Comparison of ENCODE assay signal across 9 cellular contexts in genomic region chr5:157918811-157919742, GRCh38.
A peak's percentile ranks its signal among the peaks of the same experiment; 100 is the strongest.
DNase-seq lines count a peak whose midpoint lies in the region; ATAC-seq, FAIRE-seq and TF ChIP-seq lines count a peak whose summit lies in the region.
"Had no signal": no experiment of that assay in that cellular context is flagged by ENCODE, and none has a peak within 500 bp of the region (broad histone marks: within the 10 kb centered on the region; RNA-seq: fewer than 3 reads in every experiment).

No MANE protein-coding gene starts in this region.

- no peaks in the 10 kb centered on the region for H3K9me3 Mint-ChIP-seq in Caco-2 (ENCODE audit: unreplicated experiment)
- no peaks in the 10 kb centered on the region for H3K9me3 Mint-ChIP-seq in naive thymus-derived CD8-positive, alpha-beta T cell

- H3K4me3 ChIP-seq in Caco-2 (ENCODE audit: low read depth, low read length): 0 out of 2 replicates have a peak overlapping the region, but pooled peaks have one; percentile 6
- H3K4me3 ChIP-seq: SJSA1 had no signal

- H3K4me1 ChIP-seq in Caco-2: peaks cover 21% of the 10 kb centered on the region

- no peaks in the 10 kb centered on the region for H3K27me3 Mint-ChIP-seq in Caco-2 (ENCODE audit: insufficient read depth, unreplicated experiment)
- H3K27me3 Mint-ChIP-seq in naive thymus-derived CD8-positive, alpha-beta T cell: no peaks in the 10 kb centered on the region

- POLR2A ChIA-PET in Caco-2 (lab: Charles Lee): no interaction called here
- POLR2A ChIA-PET in naive thymus-derived CD8-positive, alpha-beta T cell (lab: Charles Lee): no interaction called here

- no TSS peak for BruUV-seq in Caco-2 (replicated peaks; lab: Mats Ljungman, UMichigan)

- CTCF ChIA-PET in Caco-2 (lab: Charles Lee): interaction anchor here (0.6 to 1.4 kb wide), 2 partner anchors 51 to 63 kb away, joined by 3 read pairs; no protein-coding TSS in a partner anchor

- DNase-seq in Caco-2 (peak in 1 of 2 experiments; percentile 57), LoVo (ENCODE audit: low spot score) (peak; percentile 80), RCC 7860 (ENCODE audit: low spot score) (no peak), SKM-1 treated with dmso at 0.1 percent for 144 hours (lab: John Stamatoyannopoulos, UW; ENCODE audit: unreplicated experiment) (no peak), substantia nigra (lab: John Stamatoyannopoulos, UW) (no peak)
- peak; percentile 67 for DNase-seq in activated effector memory CD4-positive, alpha-beta T cell treated with anti-CD3 and anti-CD28 coated beads, Interleukin-2, amount 50 U/mL, for 16 hours
- DNase-seq in naive thymus-derived CD8-positive, alpha-beta T cell: peak in 4 of 10 donors; percentile 2 to 27 (median 16)

- H3K4me3 Mint-ChIP-seq in Caco-2 (ENCODE audit: unreplicated experiment): peak overlapping the region; percentile 67
- peak overlapping the region; percentile 43 to 87 (median 76) for H3K4me3 Mint-ChIP-seq in naive thymus-derived CD8-positive, alpha-beta T cell

- peak; percentile 42 to 64 for ATAC-seq in naive thymus-derived CD8-positive, alpha-beta T cell
- ATAC-seq in GM19397 (IDR thresholded peaks at IDR 0.05; ENCODE audit: unreplicated experiment): no peak

- no peaks in the 10 kb centered on the region for H3K36me3 ChIP-seq in Caco-2 (ENCODE audit: control insufficient read depth, insufficient read depth, low read length)
- H3K36me3 ChIP-seq: SJSA1 had no signal

- no peaks in the 10 kb centered on the region for H3K9me3 ChIP-seq in Caco-2
- H3K9me3 ChIP-seq: SJSA1 had no signal

- H3K4me1 Mint-ChIP-seq in Caco-2 (ENCODE audit: low read depth, unreplicated experiment): peaks cover 22% of the 10 kb centered on the region
- H3K4me1 Mint-ChIP-seq in naive thymus-derived CD8-positive, alpha-beta T cell: peaks cover 12 to 30% (median 24%) of the 10 kb centered on the region in 4 donors

- no peak for FAIRE-seq in RCC 7860 (lab: Jason Lieb, UNC)

- no peak overlapping the region for H3K27ac ChIP-seq in substantia nigra (ENCODE audit: low read depth, low read length, poor library complexity, severe bottlenecking)
- H3K27ac ChIP-seq: SJSA1 had no signal

- H3K36me3 Mint-ChIP-seq in Caco-2 (ENCODE audit: insufficient read depth, unreplicated experiment): no peaks in the 10 kb centered on the region
- no peaks in the 10 kb centered on the region for H3K36me3 Mint-ChIP-seq in naive thymus-derived CD8-positive, alpha-beta T cell

- H3K27me3 ChIP-seq in Caco-2 (replicated peaks; ENCODE audit: control insufficient read depth, insufficient read depth, low read length): no peaks in the 10 kb centered on the region
- H3K27me3 ChIP-seq: SJSA1 had no signal

- intact Hi-C loops in Caco-2 (cut with micrococcal nuclease; ENCODE audit: unreplicated experiment): loop anchor here (1.0 to 2.0 kb wide), 5 partner anchors 64 to 156 kb away; no protein-coding TSS in a partner anchor

- no peak for TF ChIP-seq CTCF in Caco-2 (IDR thresholded peaks at IDR 0.05; ENCODE audit: insufficient read depth in 1 of 2, low read depth in 1 of 2, low read length in 1 of 2, severe bottlenecking in 1 of 2, unreplicated experiment in 1 of 2)

- H3K27ac Mint-ChIP-seq in Caco-2 (ENCODE audit: unreplicated experiment): peak overlapping the region; percentile 71
- H3K27ac Mint-ChIP-seq in naive thymus-derived CD8-positive, alpha-beta T cell: peak overlapping the region; percentile 21 to 91 (median 86)

Comparison
In these comparisons a context has a peak if more than half of its experiments do, and no peak if none do; other contexts are left out.
1. DNase-seq: peak in LoVo (single experiment) and activated effector memory CD4-positive, alpha-beta T cell treated with anti-CD3 and anti-CD28 coated beads, Interleukin-2, amount 50 U/mL, for 16 hours (single experiment); none in RCC 7860 (single experiment), SKM-1 treated with dmso at 0.1 percent for 144 hours (single experiment) and substantia nigra (0 of 49).